Comparison of ENCODE assay signal across 8 cellular contexts in the genomic region with DNA sequence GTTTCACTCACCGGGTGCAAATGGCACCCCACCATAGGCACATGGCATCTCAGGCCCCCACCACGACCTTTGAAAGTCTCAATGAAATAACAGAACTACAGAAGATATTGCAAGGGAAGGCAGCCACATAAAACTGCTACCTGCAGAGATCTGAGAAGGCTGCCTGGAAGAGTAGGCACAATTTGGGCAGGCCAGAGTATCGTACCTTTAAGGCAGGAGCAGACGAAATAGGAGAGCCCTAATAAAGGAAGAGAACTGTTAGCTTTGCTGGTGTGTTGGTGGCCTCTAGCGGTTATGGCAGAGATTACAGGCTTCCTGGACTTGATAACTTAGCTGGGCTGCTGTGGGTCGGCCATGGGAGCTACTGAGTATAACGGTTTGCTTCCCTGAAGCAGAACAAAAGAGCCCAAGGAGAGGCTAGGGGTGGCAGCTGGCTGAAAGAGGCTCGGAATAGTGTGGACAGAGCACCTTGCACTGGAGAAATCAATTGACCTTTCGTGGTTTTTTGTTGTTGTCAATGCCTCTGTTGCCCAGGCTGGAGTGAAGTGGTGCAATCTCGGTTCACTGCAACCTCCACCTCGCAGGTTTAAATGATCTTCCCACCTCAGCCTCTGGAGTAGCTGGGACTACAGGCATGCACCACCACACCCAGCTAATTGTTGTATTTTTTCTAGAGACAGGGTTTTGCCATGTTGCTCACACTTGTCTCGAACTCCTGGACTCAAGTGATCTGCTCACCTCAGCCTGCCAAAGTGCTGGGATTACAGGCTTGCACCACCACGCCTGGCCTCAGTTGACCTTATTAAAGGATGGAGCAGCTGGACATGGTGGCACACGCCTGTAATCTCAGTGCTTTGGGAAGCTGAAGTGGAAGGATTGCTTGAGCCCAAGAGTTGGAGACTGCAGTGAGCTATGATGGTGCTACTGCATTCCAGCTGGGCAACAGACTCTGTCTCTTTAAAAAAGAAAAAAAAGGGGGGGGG. TPM values are rescaled to one million over a fixed set of nuclear protein-coding genes. Genes with fewer than 3 reads are reported as not detected.
DNase-seq lines count a peak whose midpoint lies in the region; ATAC-seq and TF ChIP-seq lines count a peak whose summit lies in the region.

No MANE protein-coding gene starts in this region.

- H3K4me2 ChIP-seq in mammary epithelial cell (ENCODE audit: insufficient read depth, low read depth, low read length) = no peak overlapping the region

- H3K4me3 ChIP-seq in WERI-Rb-1 (ENCODE audit: low read depth, low read length) = no peak overlapping the region
- H3K4me3 ChIP-seq in mammary epithelial cell (replicated peaks in 1 of 3; ENCODE audit: insufficient read depth in 1 of 3, low read depth in 2 of 3, low read length in 3 of 3) = no peak overlapping the region
- no peak overlapping the region for H3K4me3 ChIP-seq in kidney epithelial cell (ENCODE audit: low read depth, low read length)

- H3K27ac ChIP-seq in WERI-Rb-1 = peak overlapping the region; percentile 59
- H3K27ac ChIP-seq in mammary epithelial cell (ENCODE audit: insufficient read depth, low read depth, low read length) = no peak overlapping the region

- WGBS in mammary epithelial cell (ENCODE audit: low coverage, missing lambda C conversion rate) = 50% methylated on average over 14 of the region's 14 CpGs

- peak; percentile 49 for DNase-seq in A172 (ENCODE audit: low spot score)
- peak; percentile 79 for DNase-seq in GM13977 (ENCODE audit: low spot score)
- DNase-seq in NCI-H2196 (lab: John Stamatoyannopoulos, UW; ENCODE audit: unreplicated experiment) = peak; percentile 64
- peak; percentile 81 for DNase-seq in WERI-Rb-1
- peak; percentile 62 for DNase-seq in mammary epithelial cell
- DNase-seq in kidney epithelial cell (ENCODE audit: low read depth) = no peak
- DNase-seq in stimulated activated CD4-positive, alpha-beta T cell treated with anti-CD3 and anti-CD28 coated beads, Interleukin-4, amount 100 ng/mL, for 1 hour = peak; percentile 72

- no peak overlapping the region for H2AFZ ChIP-seq in mammary epithelial cell (ENCODE audit: low read depth, low read length)

- dilution Hi-C loops in mammary epithelial cell (cut with HindIII; ENCODE audit: low sequenced_read_pairs) = no loop called here

- no TSS peak for BruUV-seq in mammary epithelial cell (replicated peaks; lab: Mats Ljungman, UMichigan)

- no peaks in the 10 kb centered on the region for H4K20me1 ChIP-seq in mammary epithelial cell (ENCODE audit: insufficient read depth, low read length)

- H3K4me1 ChIP-seq in mammary epithelial cell (ENCODE audit: insufficient read depth, low read length) = peaks cover 16% of the 10 kb centered on the region

- H3K79me2 ChIP-seq in mammary epithelial cell (ENCODE audit: insufficient read depth, low read length) = peaks cover 20% of the 10 kb centered on the region

- in situ Hi-C loops in GM13977 (cut with MboI; ENCODE audit: low pct_unique_long_range_greater_than_20kb, low sequenced_read_pairs, unreplicated experiment) = no loop called here
- in situ Hi-C loops in mammary epithelial cell (cut with MboI; ENCODE audit: low sequenced_read_pairs in 2 of 2) = no loop called here

- H3K9me3 ChIP-seq in WERI-Rb-1 (ENCODE audit: severe bottlenecking) (no peaks in the 10 kb centered on the region), mammary epithelial cell (replicated peaks; ENCODE audit: insufficient read depth, low read length) (no peaks in the 10 kb centered on the region)

- no peak overlapping the region for H3K9ac ChIP-seq in mammary epithelial cell (ENCODE audit: insufficient read depth, low read length)

- ATAC-seq in GM19467 (IDR thresholded peaks at IDR 0.05; ENCODE audit: unreplicated experiment) = no peak

- H3K27me3 ChIP-seq in WERI-Rb-1 (ENCODE audit: insufficient read depth, low read depth, severe bottlenecking) = no peaks in the 10 kb centered on the region
- no peaks in the 10 kb centered on the region for H3K27me3 ChIP-seq in mammary epithelial cell (ENCODE audit: insufficient read depth, low read length)
- H3K27me3 ChIP-seq in kidney epithelial cell (ENCODE audit: control insufficient read depth, insufficient read depth, low read length) = no peaks in the 10 kb centered on the region

- intact Hi-C loops in mammary epithelial cell (cut with micrococcal nuclease) = loop anchor here (10.0 kb wide), 1 partner anchor 52 kb away; no protein-coding TSS in a partner anchor

- TF ChIP-seq CTCF in GM13977 (IDR thresholded peaks at IDR 0.05; ENCODE audit: extremely low read depth, insufficient read depth, missing control alignments) = peak; percentile 86
- peak; percentile 89 for TF ChIP-seq CTCF in WERI-Rb-1 (IDR thresholded peaks at IDR 0.05; ENCODE audit: low read depth, low read length)
- peak; percentile 88 to 89 for TF ChIP-seq CTCF in mammary epithelial cell (conservative IDR thresholded peaks at IDR 0.05 in 1 of 2, IDR thresholded peaks at IDR 0.05 in 1 of 2; ENCODE audit: extremely low read depth in 1 of 2, insufficient read depth in 1 of 2, low read depth in 1 of 2, low read length in 2 of 2)
- peak; percentile 84 for TF ChIP-seq CTCF in kidney epithelial cell (IDR thresholded peaks at IDR 0.05; ENCODE audit: insufficient read depth, low read length, poor library complexity, severe bottlenecking)

- CTCF ChIA-PET in mammary epithelial cell (lab: Charles Lee; ENCODE audit: low non-redundant PET) = interaction anchor here (0.6 to 1.1 kb wide), 4 partner anchors 18 to 833 kb away, joined by 3 to 12 read pairs (median 6); no protein-coding TSS in a partner anchor

- peaks cover 39% of the 10 kb centered on the region for H3K36me3 ChIP-seq in WERI-Rb-1
- peaks cover 5% of the 10 kb centered on the region for H3K36me3 ChIP-seq in mammary epithelial cell (ENCODE audit: insufficient read depth, low read length)
- peaks cover 2% of the 10 kb centered on the region for H3K36me3 ChIP-seq in kidney epithelial cell (ENCODE audit: control insufficient read depth, insufficient read depth, low read length)

RNA-seq across cellular contexts. Expression of a gene that starts 4.8 kb away (rescaled TPM):
- 14.7 and 16.6 TPM in 2 replicates for total RNA-seq in A172 (2014; rRNA removed; shearing (Covaris generic))
- total RNA-seq in mammary epithelial cell = 10 to 100 TPM; 13.3 to 52.0 TPM
- polyA plus RNA-seq in mammary epithelial cell = 56.2 TPM
- 14.6 TPM for polyA minus RNA-seq in mammary epithelial cell
- total RNA-seq in kidney epithelial cell = 82.8 and 87.1 TPM in 2 replicates

RNA-seq across cellular contexts. Expression of a gene that starts 14.3 kb away (rescaled TPM):
- total RNA-seq in A172 (2014; rRNA removed; shearing (Covaris generic)) = 0.12 TPM in 1 of 2 replicates, not detected in the other
- total RNA-seq in mammary epithelial cell (under 1 TPM; 0.17 to 0.31 TPM), kidney epithelial cell (0.38 TPM in 1 of 2 replicates, not detected in the other)
- polyA plus RNA-seq in mammary epithelial cell = 0.03 TPM
- not detected for polyA minus RNA-seq in mammary epithelial cell

RNA-seq across cellular contexts. Expression of a gene that starts 17.1 kb away (rescaled TPM):
- total RNA-seq in A172 (2014; rRNA removed; shearing (Covaris generic)) = 15.1 and 18.2 TPM in 2 replicates
- total RNA-seq in mammary epithelial cell (10 to 100 TPM; 33.8 to 47.6 TPM), kidney epithelial cell (95.5 and 128 TPM in 2 replicates)
- polyA plus RNA-seq in mammary epithelial cell = 41.1 TPM
- polyA minus RNA-seq in mammary epithelial cell = 29.9 TPM

RNA-seq across cellular contexts. Expression of a gene that starts 18.9 kb away (rescaled TPM):
- total RNA-seq in A172 (2014; rRNA removed; shearing (Covaris generic)) = 9.0 and 13.9 TPM in 2 replicates
- total RNA-seq in mammary epithelial cell = 10 to 100 TPM; 18.2 to 35.2 TPM
- 21.8 TPM for polyA plus RNA-seq in mammary epithelial cell
- 35.6 TPM for polyA minus RNA-seq in mammary epithelial cell
- total RNA-seq in kidney epithelial cell = 34.6 and 41.1 TPM in 2 replicates
